Comparison of ENCODE assay signal across 9 cellular contexts in the genomic region with DNA sequence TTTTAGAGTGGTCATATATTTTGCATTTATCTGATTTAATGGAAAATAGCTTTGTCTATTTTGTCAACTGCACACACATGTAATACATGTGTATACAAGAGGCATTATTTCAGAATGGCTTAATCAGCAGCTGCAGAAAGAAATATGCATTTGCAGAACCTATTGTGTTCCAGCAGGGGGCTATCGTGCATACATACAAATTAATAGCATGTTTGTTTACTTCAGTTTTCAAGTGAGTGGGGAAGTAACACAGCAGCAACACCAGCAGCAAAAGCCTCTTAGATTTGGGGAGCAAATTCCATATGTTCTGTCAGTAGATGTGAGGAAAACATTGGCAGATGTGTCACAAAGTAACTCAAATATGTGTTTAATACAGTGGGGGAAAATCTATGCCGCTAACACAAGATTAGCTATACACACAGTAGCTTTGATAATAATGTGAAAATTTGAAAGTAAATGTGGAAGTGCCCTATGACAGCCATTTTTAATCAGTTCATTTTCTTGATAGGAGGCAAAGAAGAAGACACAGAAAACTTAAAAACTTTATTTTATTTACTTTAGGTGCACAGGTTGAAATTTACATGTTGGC.
A peak's percentile ranks its signal among the peaks of the same experiment; 100 is the strongest.
DNase-seq lines count a peak whose midpoint lies in the region; ATAC-seq and TF ChIP-seq lines count a peak whose summit lies in the region.
"Had no signal": no experiment of that assay in that cellular context is flagged by ENCODE, and none has a peak within 500 bp of the region (broad histone marks: within the 10 kb centered on the region; RNA-seq: fewer than 3 reads in every experiment).

No MANE protein-coding gene starts in this region.

- H3K36me3 ChIP-seq in neural progenitor cell, result no peaks in the 10 kb centered on the region

- H3K27me3 ChIP-seq in neural progenitor cell, result no peaks in the 10 kb centered on the region

- H3K4me3 ChIP-seq in epithelial cell of proximal tubule (ENCODE audit: low read depth, low read length) (no peak overlapping the region), neural progenitor cell (no peak overlapping the region)

- peaks cover 27% of the 10 kb centered on the region for H3K4me1 Mint-ChIP-seq in neural progenitor cell
- no peaks in the 10 kb centered on the region for H3K4me1 Mint-ChIP-seq in activated T-helper 1 cell treated with anti-CD3 and anti-CD28 coated beads, Interleukin-12 subunit alpha, Interleukin-12 subunit beta, Interleukin-2, Interleukin-4 antibody, amounts not matched to agents 30 ng/mL and 10 ng/mL and 1 ng/mL, durations not matched to agents 14 hours and 24 hours and 36 hours (ENCODE audit: low read depth)

- DNase-seq in DMS153 treated with DMSO at 0.1 percent for 48 hours (lab: John Stamatoyannopoulos, UW; ENCODE audit: unreplicated experiment), result peak; percentile 36
- peak; percentile 51 for DNase-seq in M059J (ENCODE audit: low read depth)
- peak; percentile 82 for DNase-seq in RKO (ENCODE audit: low spot score)
- DNase-seq in epithelial cell of proximal tubule (ENCODE audit: low read depth), result peak; percentile 9
- DNase-seq in neural progenitor cell (ENCODE audit: low spot score), result peak; percentile 51
- no peak for DNase-seq in activated T-helper 1 cell treated with anti-CD3 and anti-CD28 coated beads, Interleukin-12 subunit alpha, Interleukin-12 subunit beta, Interleukin-2, Interleukin-4 antibody, amounts not matched to agents 30 ng/mL and 10 ng/mL and 1 ng/mL, durations not matched to agents 14 hours and 24 hours and 36 hours (ENCODE audit: low spot score)
- no peak for DNase-seq in NK-92 treated with Interleukin-12 subunit alpha and Interleukin-12 subunit beta, amount 100 ng/mL, for 24 hours (lab: John Stamatoyannopoulos, UW)

- no peak overlapping the region for H3K27ac ChIP-seq in neural progenitor cell

- ATAC-seq in GM21576 (IDR thresholded peaks at IDR 0.05; ENCODE audit: unreplicated experiment), result peak; percentile 76
- ATAC-seq: T-cell had no signal

- H3K79me2 ChIP-seq in neural progenitor cell (ENCODE audit: low read depth), result no peaks in the 10 kb centered on the region

- H3K9me3 Mint-ChIP-seq in neural progenitor cell, result no peaks in the 10 kb centered on the region
- no peaks in the 10 kb centered on the region for H3K9me3 Mint-ChIP-seq in activated T-helper 1 cell treated with anti-CD3 and anti-CD28 coated beads, Interleukin-12 subunit alpha, Interleukin-12 subunit beta, Interleukin-2, Interleukin-4 antibody, amounts not matched to agents 30 ng/mL and 10 ng/mL and 1 ng/mL, durations not matched to agents 14 hours and 24 hours and 36 hours
- H3K9me3 Mint-ChIP-seq: T-cell had no signal

- H3K27me3 Mint-ChIP-seq in neural progenitor cell (ENCODE audit: insufficient read depth, low read depth), result peaks cover 6% of the 10 kb centered on the region
- H3K27me3 Mint-ChIP-seq in activated T-helper 1 cell treated with anti-CD3 and anti-CD28 coated beads, Interleukin-12 subunit alpha, Interleukin-12 subunit beta, Interleukin-2, Interleukin-4 antibody, amounts not matched to agents 30 ng/mL and 10 ng/mL and 1 ng/mL, durations not matched to agents 14 hours and 24 hours and 36 hours (ENCODE audit: insufficient read depth), result no peaks in the 10 kb centered on the region
- H3K27me3 Mint-ChIP-seq: T-cell had no signal

- no peaks in the 10 kb centered on the region for H3K9me3 ChIP-seq in neural progenitor cell (ENCODE audit: low read depth)

- peaks cover 16% of the 10 kb centered on the region for H3K4me1 ChIP-seq in neural progenitor cell

- no peak overlapping the region for H2AFZ ChIP-seq in neural progenitor cell (replicated peaks)

- H3K9ac ChIP-seq in neural progenitor cell, result no peak overlapping the region

- TF ChIP-seq CTCF in epithelial cell of proximal tubule (conservative IDR thresholded peaks at IDR 0.05; ENCODE audit: low read depth, low read length), result peak; percentile 87
- peak; percentile 60 for TF ChIP-seq CTCF in neural progenitor cell (IDR thresholded peaks at IDR 0.05)

- no peak overlapping the region for H3K27ac Mint-ChIP-seq in neural progenitor cell
- H3K27ac Mint-ChIP-seq in activated T-helper 1 cell treated with anti-CD3 and anti-CD28 coated beads, Interleukin-12 subunit alpha, Interleukin-12 subunit beta, Interleukin-2, Interleukin-4 antibody, amounts not matched to agents 30 ng/mL and 10 ng/mL and 1 ng/mL, durations not matched to agents 14 hours and 24 hours and 36 hours, result no peak overlapping the region
- H3K27ac Mint-ChIP-seq: T-cell had no signal

- H3K4me3 Mint-ChIP-seq in neural progenitor cell, result no peak overlapping the region
- no peak overlapping the region for H3K4me3 Mint-ChIP-seq in activated T-helper 1 cell treated with anti-CD3 and anti-CD28 coated beads, Interleukin-12 subunit alpha, Interleukin-12 subunit beta, Interleukin-2, Interleukin-4 antibody, amounts not matched to agents 30 ng/mL and 10 ng/mL and 1 ng/mL, durations not matched to agents 14 hours and 24 hours and 36 hours
- H3K4me3 Mint-ChIP-seq: T-cell had no signal

- H3F3A ChIP-seq in neural progenitor cell (ENCODE audit: low read depth), result peaks cover 11% of the 10 kb centered on the region

- H3K36me3 Mint-ChIP-seq in neural progenitor cell, result no peaks in the 10 kb centered on the region
- H3K36me3 Mint-ChIP-seq in activated T-helper 1 cell treated with anti-CD3 and anti-CD28 coated beads, Interleukin-12 subunit alpha, Interleukin-12 subunit beta, Interleukin-2, Interleukin-4 antibody, amounts not matched to agents 30 ng/mL and 10 ng/mL and 1 ng/mL, durations not matched to agents 14 hours and 24 hours and 36 hours (ENCODE audit: low read depth), result no peaks in the 10 kb centered on the region
- H3K36me3 Mint-ChIP-seq: T-cell had no signal

- H3K4me2 ChIP-seq in neural progenitor cell, result no peak overlapping the region

- intact Hi-C loops in activated T-helper 1 cell treated with anti-CD3 and anti-CD28 coated beads, Interleukin-12 subunit alpha, Interleukin-12 subunit beta, Interleukin-2, Interleukin-4 antibody, amounts not matched to agents 30 ng/mL and 10 ng/mL and 1 ng/mL, durations not matched to agents 14 hours and 24 hours and 36 hours (cut with micrococcal nuclease), result loop anchor here (1.0 to 5.0 kb wide), 3 partner anchors 148 to 693 kb away; a partner anchor contains a TSS

- no peaks in the 10 kb centered on the region for H4K20me1 ChIP-seq in neural progenitor cell (ENCODE audit: low read depth)

Comparison
In these comparisons a context has a peak if more than half of its experiments do, and no peak if none do; other contexts are left out.
1. DNase-seq: peak in DMS153 treated with DMSO at 0.1 percent for 48 hours (single experiment), M059J (single experiment), RKO (single experiment), epithelial cell of proximal tubule (single experiment) and neural progenitor cell (single experiment); none in activated T-helper 1 cell treated with anti-CD3 and anti-CD28 coated beads, Interleukin-12 subunit alpha, Interleukin-12 subunit beta, Interleukin-2, Interleukin-4 antibody, amounts not matched to agents 30 ng/mL and 10 ng/mL and 1 ng/mL, durations not matched to agents 14 hours and 24 hours and 36 hours (single experiment) and NK-92 treated with Interleukin-12 subunit alpha and Interleukin-12 subunit beta, amount 100 ng/mL, for 24 hours (single experiment).